ENCODE assay signal across 1 cellular context in the genomic region with DNA sequence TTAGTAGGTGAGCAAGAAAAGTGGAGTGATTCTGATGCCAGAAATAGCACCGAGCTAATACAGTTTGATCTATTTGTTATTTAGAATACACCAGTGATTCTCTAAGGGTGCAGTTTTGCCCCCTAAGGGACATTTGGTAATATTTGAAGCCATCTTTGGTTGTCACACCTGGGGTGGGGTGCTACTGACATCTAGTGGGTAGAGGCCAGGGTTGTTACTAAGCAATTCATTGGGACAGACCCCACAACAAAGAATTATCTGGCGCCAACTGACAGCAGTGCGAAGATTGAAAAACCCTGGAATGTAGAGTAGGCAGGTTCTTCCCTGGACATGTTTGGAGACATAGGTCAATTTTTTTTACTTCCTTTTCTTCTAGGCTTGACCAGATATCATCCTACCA.
TF ChIP-seq lines count a peak whose summit lies in the region.

No MANE protein-coding gene starts in this region.

TF ChIP-seq in HepG2, 621 proteins besides CTCF, POLR2A, EP300 and RAD21 (continued from another document):
- TF ChIP-seq ZBTB33 (CRISPR knock-in tag; IDR thresholded peaks at IDR 0.05) (peak; percentile 38; the same call in 1 of the 2 replicates), ZNF20 (CRISPR knock-in tag; IDR thresholded peaks at IDR 0.05) (no peak), ZNF383 (CRISPR knock-in tag; IDR thresholded peaks at IDR 0.05; ENCODE audit: borderline replicate concordance) (no peak), ZNF230 (CRISPR knock-in tag; IDR thresholded peaks at IDR 0.05) (no peak), NCOA1 (CRISPR knock-in tag; IDR thresholded peaks at IDR 0.05) (no peak), ZNF672 (CRISPR knock-in tag; IDR thresholded peaks at IDR 0.05) (no peak)
- TF ChIP-seq, protein P1, sequence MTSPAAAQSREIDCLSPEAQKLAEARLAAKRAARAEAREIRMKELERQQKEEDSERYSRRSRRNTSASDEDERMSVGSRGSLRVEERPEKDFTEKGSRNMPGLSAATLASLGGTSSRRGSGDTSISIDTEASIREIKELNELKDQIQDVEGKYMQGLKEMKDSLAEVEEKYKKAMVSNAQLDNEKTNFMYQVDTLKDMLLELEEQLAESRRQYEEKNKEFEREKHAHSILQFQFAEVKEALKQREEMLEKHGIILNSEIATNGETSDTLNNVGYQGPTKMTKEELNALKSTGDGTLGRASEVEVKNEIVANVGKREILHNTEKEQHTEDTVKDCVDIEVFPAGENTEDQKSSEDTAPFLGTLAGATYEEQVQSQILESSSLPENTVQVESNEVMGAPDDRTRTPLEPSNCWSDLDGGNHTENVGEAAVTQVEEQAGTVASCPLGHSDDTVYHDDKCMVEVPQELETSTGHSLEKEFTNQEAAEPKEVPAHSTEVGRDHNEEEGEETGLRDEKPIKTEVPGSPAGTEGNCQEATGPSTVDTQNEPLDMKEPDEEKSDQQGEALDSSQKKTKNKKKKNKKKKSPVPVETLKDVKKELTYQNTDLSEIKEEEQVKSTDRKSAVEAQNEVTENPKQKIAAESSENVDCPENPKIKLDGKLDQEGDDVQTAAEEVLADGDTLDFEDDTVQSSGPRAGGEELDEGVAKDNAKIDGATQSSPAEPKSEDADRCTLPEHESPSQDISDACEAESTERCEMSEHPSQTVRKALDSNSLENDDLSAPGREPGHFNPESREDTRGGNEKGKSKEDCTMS (CRISPR knock-in tag; conservative IDR thresholded peaks at IDR 0.05) = no peak
